Comparison of ENCODE assay signal across 1 cellular context in genomic region chr9:137129456-137130175, GRCh38.
TF ChIP-seq lines count a peak whose summit lies in the region.

No MANE protein-coding gene starts in this region.

TF ChIP-seq in K562, 482 proteins besides CTCF, POLR2A, EP300 and RAD21 (continues in another document):
- TF ChIP-seq TCF15 (CRISPR knock-in tag; IDR thresholded peaks at IDR 0.05) (no peak), ARID1B (IDR thresholded peaks at IDR 0.05) (no peak), ZNF766 (CRISPR knock-in tag; conservative IDR thresholded peaks at IDR 0.05) (no peak), E2F6 (IDR thresholded peaks at IDR 0.05; ENCODE audit: borderline replicate concordance in 1 of 2, extremely low read depth in 1 of 2, insufficient read depth in 1 of 2, insufficient read length in 1 of 2, low read depth in 1 of 2, low read length in 1 of 2, poor library complexity in 1 of 2, severe bottlenecking in 1 of 2) (peak; percentile 46 to 63), BRF2 (IDR thresholded peaks at IDR 0.05; ENCODE audit: borderline replicate concordance, insufficient read depth, insufficient read length) (no peak), CSDE1 (IDR thresholded peaks at IDR 0.05) (peak in 1 of 2 experiments; percentile 91; a peak in 1 of 4 replicates), TCF3 (CRISPR knock-in tag; IDR thresholded peaks at IDR 0.05) (no peak), PHB2 (IDR thresholded peaks at IDR 0.05; ENCODE audit: low read depth) (no peak), MNT (conservative IDR thresholded peaks at IDR 0.05) (peak; percentile 77 to 86), BHLHE40 (IDR thresholded peaks at IDR 0.05; ENCODE audit: low read length) (peak; percentile 54; the same call in 1 of the 2 replicates), HMG20A (CRISPR knock-in tag; conservative IDR thresholded peaks at IDR 0.05) (no peak), ZNF609 (CRISPR knock-in tag; IDR thresholded peaks at IDR 0.05; ENCODE audit: borderline replicate concordance) (no peak), ZNF699 (CRISPR knock-in tag; IDR thresholded peaks at IDR 0.05; ENCODE audit: insufficient replicate concordance) (no peak), NFRKB (IDR thresholded peaks at IDR 0.05; ENCODE audit: low read depth) (no peak; the same call in 1 of the 2 replicates), HNRNPH1 (optimal IDR thresholded peaks at IDR 0.05; ENCODE audit: low read depth, low read length) (no peak), ZNF324 (CRISPR knock-in tag; IDR thresholded peaks at IDR 0.05) (no peak), ZNF121 (CRISPR knock-in tag; conservative IDR thresholded peaks at IDR 0.05) (no peak), MITF (IDR thresholded peaks at IDR 0.05) (no peak), CGGBP1 (CRISPR knock-in tag; IDR thresholded peaks at IDR 0.05) (no peak), HLTF (IDR thresholded peaks at IDR 0.05) (no peak), ZNF224 (CRISPR knock-in tag; IDR thresholded peaks at IDR 0.05) (no peak), RBM39 (optimal IDR thresholded peaks at IDR 0.05; ENCODE audit: low read depth, low read length) (no peak), NFATC3 (IDR thresholded peaks at IDR 0.05) (no peak), SREBF1 (IDR thresholded peaks at IDR 0.05; ENCODE audit: borderline replicate concordance, low read depth, low read length) (no peak), ZNF449 (CRISPR knock-in tag; IDR thresholded peaks at IDR 0.05) (no peak), MCM7 (IDR thresholded peaks at IDR 0.05) (no peak), HDAC8 (tag; IDR thresholded peaks at IDR 0.05) (no peak), CBX8 (IDR thresholded peaks at IDR 0.05; ENCODE audit: borderline replicate concordance, extremely low read depth, low read depth, low read length, poor library complexity, severe bottlenecking) (no peak), ZNF408 (CRISPR knock-in tag; IDR thresholded peaks at IDR 0.05; ENCODE audit: low read depth) (no peak), THRA (IDR thresholded peaks at IDR 0.05) (no peak), ZNF12 (CRISPR knock-in tag; IDR thresholded peaks at IDR 0.05) (no peak), ZNF143 (CRISPR knock-in tag; IDR thresholded peaks at IDR 0.05) (peak; percentile 13; the same call in 1 of the 2 replicates), ZNF431 (CRISPR knock-in tag; IDR thresholded peaks at IDR 0.05) (0 out of 2 replicates have a peak, but pooled peaks have one; percentile 37), PATZ1 (CRISPR knock-in tag; IDR thresholded peaks at IDR 0.05; ENCODE audit: borderline replicate concordance) (no peak), NFYB (IDR thresholded peaks at IDR 0.05; ENCODE audit: extremely low read depth, insufficient read length) (no peak), CEBPB (tag; IDR thresholded peaks at IDR 0.05) (no peak), ZNF780A (CRISPR knock-in tag; IDR thresholded peaks at IDR 0.05) (no peak), COPS2 (conservative IDR thresholded peaks at IDR 0.05) (no peak), NR2F6 (CRISPR knock-in tag; IDR thresholded peaks at IDR 0.05) (no peak), CLOCK (CRISPR knock-in tag; IDR thresholded peaks at IDR 0.05; ENCODE audit: borderline replicate concordance) (no peak), ID3 (CRISPR knock-in tag; IDR thresholded peaks at IDR 0.05) (no peak), ID3 (tag; IDR thresholded peaks at IDR 0.05) (no peak), MYNN (IDR thresholded peaks at IDR 0.05) (no peak), MYNN (CRISPR knock-in tag; IDR thresholded peaks at IDR 0.05) (no peak), CHD4 (IDR thresholded peaks at IDR 0.05; ENCODE audit: insufficient read depth, insufficient replicate concordance, low read depth, low read length, poor library complexity, severe bottlenecking) (no peak)
